Comparison of ENCODE assay signal across 17 cellular contexts in genomic region chr3:181629701-181630100, GRCh38.
DNase-seq lines count a peak whose midpoint lies in the region; ATAC-seq and TF ChIP-seq lines count a peak whose summit lies in the region.
"Had no signal": no experiment of that assay in that cellular context is flagged by ENCODE, and none has a peak within 500 bp of the region (broad histone marks: within the 10 kb centered on the region; RNA-seq: fewer than 3 reads in every experiment).

No MANE protein-coding gene starts in this region.

- H3K27me3 ChIP-seq in PC-9 (ENCODE audit: insufficient read depth, low read depth) = no peaks in the 10 kb centered on the region

- H3K9me2 ChIP-seq in PC-9 (ENCODE audit: insufficient read depth) = no peaks in the 10 kb centered on the region

- H3F3A ChIP-seq in PC-9 (ENCODE audit: insufficient read depth, low read depth) = peaks cover under 1% of the 10 kb centered on the region; the same call in 1 of the 2 replicates

- TF ChIP-seq CTCF in PC-9 (conservative IDR thresholded peaks at IDR 0.05) (no peak), mucosa of descending colon (IDR thresholded peaks at IDR 0.05) (no peak)

- no TSS peak for BruUV-seq in PC-9 (replicated peaks; lab: Mats Ljungman, UMichigan)

- H3K27ac ChIP-seq in PC-9 (peak overlapping the region; percentile 31; the same call in 1 of the 2 replicates), substantia nigra (ENCODE audit: low read depth, low read length, poor library complexity, severe bottlenecking) (peak overlapping the region; percentile 77)

- H3K9me3 ChIP-seq in PC-9 (ENCODE audit: insufficient read depth, low read depth) (no peaks in the 10 kb centered on the region), mucosa of descending colon (no peaks in the 10 kb centered on the region)

- POLR2A ChIA-PET in PC-9 (lab: Charles Lee; ENCODE audit: unreplicated experiment) = no interaction called here

- H3K4me2 ChIP-seq in PC-9 = no peak overlapping the region

- H3K4me3 ChIP-seq in PC-9 (no peak overlapping the region), mucosa of descending colon (no peak overlapping the region)
- H3K4me3 ChIP-seq: GM12878 had no signal

- H2AFZ ChIP-seq in PC-9 = peak overlapping the region; percentile 63; the same call in 1 of the 2 replicates

- DNase-seq in PC-9 (no peak), dermis microvascular lymphatic vessel endothelial cell (ENCODE audit: low read depth in 2 of 2) (peak; percentile 61 to 78), iris pigment epithelial cell (ENCODE audit: low read depth) (peak; percentile 7), substantia nigra (lab: John Stamatoyannopoulos, UW) (no peak), mucosa of descending colon (no peak), NOMO-1 treated with DMSO at 0.1 percent for 48 hours (lab: John Stamatoyannopoulos, UW; ENCODE audit: unreplicated experiment) (no peak)
- DNase-seq in effector CD8-positive, alpha-beta T cell (lab: John Stamatoyannopoulos, UW) = no peak
- DNase-seq: ACHN; Calu3; CD4-positive, alpha-beta T cell; H9; NCI-H1436; NCI-H2081; NCI-H2227 treated with DMSO at 0.1 percent for 48 hours; NCI-H526 treated with DMSO at 0.1 percent for 48 hours; Right ventricle myocardium superior had no signal

- intact Hi-C loops in PC-9 (cut with micrococcal nuclease; ENCODE audit: unreplicated experiment) (no loop called here), mucosa of descending colon (cut with DNase I, micrococcal nuclease) (no loop called here)

- H3K79me2 ChIP-seq in PC-9 (ENCODE audit: low read depth) = no peaks in the 10 kb centered on the region

- peaks cover 18% of the 10 kb centered on the region for H3K4me1 ChIP-seq in PC-9 (replicated peaks; ENCODE audit: insufficient read depth)
- H3K4me1 ChIP-seq in mucosa of descending colon (ENCODE audit: low read depth) = no peaks in the 10 kb centered on the region

- H3K36me3 ChIP-seq in PC-9 (ENCODE audit: low read depth) = no peaks in the 10 kb centered on the region
- no peaks in the 10 kb centered on the region for H3K36me3 ChIP-seq in mucosa of descending colon (ENCODE audit: low read depth)

- H4K20me1 ChIP-seq in PC-9 (ENCODE audit: insufficient read depth) = no peaks in the 10 kb centered on the region

- CTCF ChIA-PET in PC-9 (lab: Charles Lee) = no interaction called here

- ATAC-seq in mucosa of descending colon = no peak
- ATAC-seq: GM12878 had no signal

Comparison
In these comparisons a context has a peak if more than half of its experiments do, and no peak if none do; other contexts are left out.
1. DNase-seq: peak in dermis microvascular lymphatic vessel endothelial cell (2 of 2) and iris pigment epithelial cell (single experiment); none in PC-9 (0 of 2), substantia nigra (0 of 49), mucosa of descending colon (0 of 3), NOMO-1 treated with DMSO at 0.1 percent for 48 hours (single experiment) and effector CD8-positive, alpha-beta T cell (single experiment).